24 cellular contexts compared by ENCODE assay signal in genomic region chr11:44519989-44520737, GRCh38. TPM values are rescaled to one million over a fixed set of nuclear protein-coding genes. Genes with fewer than 3 reads are reported as not detected.
DNase-seq lines count a peak whose midpoint lies in the region; ATAC-seq and TF ChIP-seq lines count a peak whose summit lies in the region.
"Had no signal": no experiment of that assay in that cellular context is flagged by ENCODE, and none has a peak within 500 bp of the region (broad histone marks: within the 10 kb centered on the region; RNA-seq: fewer than 3 reads in every experiment).

No MANE protein-coding gene starts in this region.

- H3K23ac ChIP-seq in trophoblast cell (ENCODE audit: low read length) = no peak overlapping the region

- H3K79me1 ChIP-seq in trophoblast cell (ENCODE audit: low read length) = no peaks in the 10 kb centered on the region

- H4K12ac ChIP-seq in trophoblast cell (ENCODE audit: low read depth, low read length) = no peak overlapping the region

- H3K4me3 ChIP-seq in right atrium auricular region (peak overlapping the region in 1 of 2 donors; percentile 5), ovary (no peak overlapping the region), uterus (no peak overlapping the region), OCI-LY7 (ENCODE audit: low read depth, low read length, poor library complexity, severe bottlenecking) (no peak overlapping the region), trophoblast cell (ENCODE audit: low read depth, low read length) (no peak overlapping the region)
- H3K4me3 ChIP-seq: SK-N-MC had no signal

- H4K91ac ChIP-seq in trophoblast cell (ENCODE audit: low read depth, low read length) = no peak overlapping the region

- H2BK12ac ChIP-seq in trophoblast cell (ENCODE audit: low read length) = no peak overlapping the region

- H3K9me2 ChIP-seq in OCI-LY7 (ENCODE audit: insufficient read depth, low read length) = no peaks in the 10 kb centered on the region

- H3K4me1 ChIP-seq in right atrium auricular region (peaks cover 0 to 11% of the 10 kb centered on the region in 2 donors), ovary (ENCODE audit: insufficient read depth) (peaks cover 3% of the 10 kb centered on the region), uterus (no peaks in the 10 kb centered on the region), OCI-LY7 (ENCODE audit: insufficient read depth, low read length, poor library complexity, severe bottlenecking) (no peaks in the 10 kb centered on the region), trophoblast cell (ENCODE audit: control insufficient read depth in 1 of 2, insufficient read depth in 2 of 2, low read length in 2 of 2) (peaks cover 4 to 5% of the 10 kb centered on the region in 2 experiments)

- no peak overlapping the region for H3K9ac ChIP-seq in trophoblast cell (ENCODE audit: low read length)

- intact Hi-C loops in Right ventricle myocardium superior (cut with DNase I) = no loop called here
- intact Hi-C loops in ovary (cut with DNase I) = no loop called here
- intact Hi-C loops in uterus (cut with DNase I; ENCODE audit: low total_unique reads) = no loop called here
- intact Hi-C loops in OCI-LY7 (cut with micrococcal nuclease; ENCODE audit: unreplicated experiment) = no loop called here

- no peak overlapping the region for H4K8ac ChIP-seq in trophoblast cell (ENCODE audit: low read depth, low read length)

- no peak for TF ChIP-seq EP300 in ovary (IDR thresholded peaks at IDR 0.05)

- no TSS peak for BruUV-seq in OCI-LY7 (replicated peaks; lab: Mats Ljungman, UMichigan)

- no peaks in the 10 kb centered on the region for H3K36me3 ChIP-seq in right atrium auricular region
- no peaks in the 10 kb centered on the region for H3K36me3 ChIP-seq in ovary
- H3K36me3 ChIP-seq in uterus = no peaks in the 10 kb centered on the region
- no peaks in the 10 kb centered on the region for H3K36me3 ChIP-seq in OCI-LY7 (ENCODE audit: insufficient read depth, low read length)
- no peaks in the 10 kb centered on the region for H3K36me3 ChIP-seq in trophoblast cell (ENCODE audit: control insufficient read depth in 1 of 2, insufficient read depth in 2 of 2, low read length in 2 of 2)

- CTCF ChIA-PET in OCI-LY7 (lab: Charles Lee; ENCODE audit: unreplicated experiment) = no interaction called here

- POLR2A ChIA-PET in OCI-LY7 (lab: Charles Lee) = no interaction called here

- H2AFZ ChIP-seq in OCI-LY7 (ENCODE audit: low read length) (no peak overlapping the region), trophoblast cell (ENCODE audit: insufficient read depth, low read length, poor library complexity) (no peak overlapping the region)

- no peaks in the 10 kb centered on the region for H3K27me3 ChIP-seq in right atrium auricular region
- H3K27me3 ChIP-seq in ovary = no peaks in the 10 kb centered on the region
- H3K27me3 ChIP-seq in uterus = no peaks in the 10 kb centered on the region
- no peaks in the 10 kb centered on the region for H3K27me3 ChIP-seq in trophoblast cell (ENCODE audit: insufficient read depth, low read length)

- no peak overlapping the region for H2BK5ac ChIP-seq in trophoblast cell (ENCODE audit: low read depth, low read length, poor library complexity)

- no peaks in the 10 kb centered on the region for H3K9me3 ChIP-seq in right atrium auricular region
- no peaks in the 10 kb centered on the region for H3K9me3 ChIP-seq in ovary
- no peaks in the 10 kb centered on the region for H3K9me3 ChIP-seq in uterus
- no peaks in the 10 kb centered on the region for H3K9me3 ChIP-seq in OCI-LY7 (ENCODE audit: low read length)
- H3K9me3 ChIP-seq in trophoblast cell (ENCODE audit: insufficient read depth, low read depth, low read length) = no peaks in the 10 kb centered on the region

- H4K20me1 ChIP-seq in OCI-LY7 (ENCODE audit: insufficient read depth, low read length) = no peaks in the 10 kb centered on the region

- H3K79me2 ChIP-seq in OCI-LY7 (ENCODE audit: insufficient read depth, low read depth, low read length) = no peaks in the 10 kb centered on the region
- no peaks in the 10 kb centered on the region for H3K79me2 ChIP-seq in trophoblast cell (ENCODE audit: control insufficient read depth, insufficient read depth, low read length, poor library complexity)

- H3K27ac ChIP-seq in right atrium auricular region (no peak overlapping the region), ovary (peak overlapping the region in 1 of 2 donors; percentile 25), uterus (peak overlapping the region; percentile 77 to 82), OCI-LY7 (ENCODE audit: low read depth, low read length, poor library complexity, severe bottlenecking) (no peak overlapping the region), trophoblast cell (ENCODE audit: low read depth, low read length) (no peak overlapping the region)
- H3K27ac ChIP-seq: SK-N-MC had no signal

- no peak overlapping the region for H3K4ac ChIP-seq in trophoblast cell (ENCODE audit: low read depth, low read length)

- WGBS in ovary, 3 donors = 7 to 13% (median 11%) methylated on average over 37 to 43 of the region's 43 CpGs
- no CpG with 5 or more reads among the region's 43 CpGs for WGBS in trophoblast cell (ENCODE audit: extremely low coverage, insufficient coverage, insufficient read length)

- H3K18ac ChIP-seq in trophoblast cell (ENCODE audit: low read length) = no peak overlapping the region

- H2AK5ac ChIP-seq in trophoblast cell (ENCODE audit: low read length) = no peak overlapping the region

- no peak for TF ChIP-seq CTCF in right atrium auricular region (IDR thresholded peaks at IDR 0.05)
- TF ChIP-seq CTCF in ovary (IDR thresholded peaks at IDR 0.05) = no peak
- no peak for TF ChIP-seq CTCF in uterus (IDR thresholded peaks at IDR 0.05)
- TF ChIP-seq CTCF in OCI-LY7 (conservative IDR thresholded peaks at IDR 0.05; ENCODE audit: low read length) = no peak

- no peak overlapping the region for H3K14ac ChIP-seq in trophoblast cell (ENCODE audit: low read length)

- no peak overlapping the region for H3K4me2 ChIP-seq in OCI-LY7 (ENCODE audit: low read length)
- no peak overlapping the region for H3K4me2 ChIP-seq in trophoblast cell (ENCODE audit: low read length)

- ATAC-seq in Right ventricle myocardium superior (ENCODE audit: poor library complexity) = peak; percentile 32
- ATAC-seq: left lobe of liver had no signal

- no peak for TF ChIP-seq POLR2A in ovary (IDR thresholded peaks at IDR 0.05)
- peak in 1 of 2 donors; percentile 19 for TF ChIP-seq POLR2A in uterus (IDR thresholded peaks at IDR 0.05)

- DNase-seq in Right ventricle myocardium superior (peak; percentile 61), right atrium auricular region (ENCODE audit: low spot score) (no peak), islet precursor cell (peak; percentile 65), ovary (peak; percentile 44 to 77 (median 66)), uterus (peak; percentile 90 to 92), SW 1271 (lab: John Stamatoyannopoulos, UW) (no peak), OCI-LY7 (ENCODE audit: low spot score) (no peak), trophoblast cell (no peak)
- DNase-seq: activated B cell treated with CpG ODN at 0.5 μM for 24 hours; activated CD4-positive, alpha-beta T cell treated with anti-CD3 and anti-CD28 coated beads, Interleukin-2, amount 50 U/mL, for 48 hours; activated naive CD4-positive, alpha-beta T cell; activated T-cell treated with anti-CD3 and anti-CD28 coated beads, Interleukin-2, amount 50 U/mL, for 1 hour; amygdala; caudate nucleus; erythroblast; NCI-H1417; NCI-H2107; NCI-H510A; NK-92 treated with Interleukin-12 subunit alpha and Interleukin-12 subunit beta, amount 100 ng/mL, for 24 hours; small intestine; stimulated activated CD4-positive, alpha-beta T cell treated with anti-CD3 and anti-CD28 coated beads, Interleukin-4, amount 100 ng/mL, for 1 hour; T-helper 9 cell had no signal

- no peak overlapping the region for H2BK120ac ChIP-seq in trophoblast cell (ENCODE audit: insufficient read depth, low read length, poor library complexity)

RNA-seq across cellular contexts. Expression of gene CD82, which starts 45.3 kb away (rescaled TPM):
- total RNA-seq in Right ventricle myocardium superior (54.6 TPM), right atrium auricular region (10 to 100 TPM in 1 of 2 donors, 1 to 10 TPM in 1; 6.8 to 17.7 TPM), ovary (10 to 100 TPM in 6 of 7 donors, 1 to 10 TPM in 1; 6.9 to 74.9 (median 39.1) TPM), uterus (10 to 100 TPM; 10.2 to 26.3 (median 20.8) TPM), OCI-LY7 (2022) (3.4 and 6.4 TPM in 2 replicates)
- polyA plus RNA-seq in ovary = 10 to 100 TPM; 15.6 to 28.3 TPM
- total RNA-seq in OCI-LY7 (2014; rRNA removed; shearing (Covaris generic)) = 1.2 and 1.8 TPM in 2 replicates
- polyA plus RNA-seq in trophoblast cell (2013) = 0.61 and 1.0 TPM in 2 replicates

Comparison
In these comparisons a context has a peak if more than half of its experiments do, and no peak if none do; other contexts are left out.
1. DNase-seq: peak in Right ventricle myocardium superior (single experiment), islet precursor cell (single experiment), ovary (5 of 5) and uterus (2 of 2); none in right atrium auricular region (single experiment), SW 1271 (0 of 2), OCI-LY7 (single experiment) and trophoblast cell (0 of 2).
2. H3K27ac ChIP-seq: peak in uterus (2 of 2); none in right atrium auricular region (0 of 2), OCI-LY7 (single experiment) and trophoblast cell (single experiment).